14 cellular contexts compared by ENCODE assay signal in the genomic region with DNA sequence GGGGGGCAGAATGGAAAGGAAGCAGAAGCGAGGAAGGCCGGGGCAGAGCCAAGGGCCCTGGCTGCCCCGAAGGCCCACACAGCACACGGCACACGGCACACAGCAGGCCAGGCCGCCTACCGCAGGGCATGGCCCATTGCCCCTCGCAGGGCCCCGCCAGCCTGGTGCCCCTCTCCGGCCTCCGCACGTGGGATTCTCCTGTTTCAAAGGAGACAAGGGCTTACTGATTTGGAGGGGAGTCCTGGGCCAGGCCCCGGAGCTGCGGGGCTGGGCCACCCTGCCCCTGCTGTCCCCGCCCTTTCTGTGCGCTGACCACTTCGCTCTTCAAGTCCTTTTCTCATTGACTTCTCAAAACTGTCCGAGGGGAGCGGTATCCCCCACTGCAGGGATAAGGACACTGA. TPM values are rescaled to one million over a fixed set of nuclear protein-coding genes. Genes with fewer than 3 reads are reported as not detected.
DNase-seq lines count a peak whose midpoint lies in the region; ATAC-seq and TF ChIP-seq lines count a peak whose summit lies in the region.
"Had no signal": no experiment of that assay in that cellular context is flagged by ENCODE, and none has a peak within 500 bp of the region (broad histone marks: within the 10 kb centered on the region; RNA-seq: fewer than 3 reads in every experiment).

No MANE protein-coding gene starts in this region.

- DNase-seq in heart right ventricle (no peak), left ventricle myocardium superior (no peak), memory B cell (ENCODE audit: low spot score in 2 of 2) (no peak), upper lobe of left lung (no peak), MV-4-11 (lab: John Stamatoyannopoulos, UW) (no peak)
- DNase-seq: NCI-H1694 treated with DMSO at 0.1 percent for 48 hours, NCI-H69, SHP77 had no signal

- no peaks in the 10 kb centered on the region for H3K36me3 ChIP-seq in heart right ventricle
- no peaks in the 10 kb centered on the region for H3K36me3 ChIP-seq in upper lobe of left lung

- H3K27me3 ChIP-seq in heart right ventricle (no peaks in the 10 kb centered on the region), upper lobe of left lung (no peaks in the 10 kb centered on the region)

- TF ChIP-seq EP300 in upper lobe of left lung (IDR thresholded peaks at IDR 0.05): no peak

- no peaks in the 10 kb centered on the region for H3K36me3 Mint-ChIP-seq in activated T-helper 17 cell treated with anti-CD3 and anti-CD28 coated beads, Interleukin-2, amount 50 U/mL, for 72 hours (ENCODE audit: low read depth)
- no peaks in the 10 kb centered on the region for H3K36me3 Mint-ChIP-seq in memory B cell

- peak overlapping the region; percentile 96 for H3K27ac Mint-ChIP-seq in activated T-helper 17 cell treated with anti-CD3 and anti-CD28 coated beads, Interleukin-2, amount 50 U/mL, for 72 hours
- H3K27ac Mint-ChIP-seq in memory B cell: peak overlapping the region; percentile 71

- peaks cover 18% of the 10 kb centered on the region for H3K4me1 Mint-ChIP-seq in activated T-helper 17 cell treated with anti-CD3 and anti-CD28 coated beads, Interleukin-2, amount 50 U/mL, for 72 hours
- H3K4me1 Mint-ChIP-seq in memory B cell: peaks cover 18% of the 10 kb centered on the region

- ATAC-seq in heart right ventricle (peak in 1 of 8 donors; percentile 6), left ventricle myocardium superior (no peak), memory B cell (ENCODE audit: low read depth) (no peak), upper lobe of left lung (ENCODE audit: low FRiP score in 2 of 2) (no peak), GM21526 (IDR thresholded peaks at IDR 0.05; ENCODE audit: low FRiP score, unreplicated experiment) (no peak), GM21528 (IDR thresholded peaks at IDR 0.05; ENCODE audit: low FRiP score, unreplicated experiment) (no peak)
- no peak for ATAC-seq in activated T-helper 17 cell treated with anti-CD3 and anti-CD28 coated beads, Interleukin-2, amount 50 U/mL, for 72 hours (replicated peaks)

- intact Hi-C loops in heart right ventricle (cut with DNase I): no loop called here
- intact Hi-C loops in left ventricle myocardium superior (cut with micrococcal nuclease): no loop called here

- TF ChIP-seq POLR2A in upper lobe of left lung (IDR thresholded peaks at IDR 0.05): no peak

- no peaks in the 10 kb centered on the region for H3K9me3 Mint-ChIP-seq in activated T-helper 17 cell treated with anti-CD3 and anti-CD28 coated beads, Interleukin-2, amount 50 U/mL, for 72 hours
- no peaks in the 10 kb centered on the region for H3K9me3 Mint-ChIP-seq in memory B cell

- H3K4me1 ChIP-seq in heart right ventricle (peaks cover 12 to 70% (median 42%) of the 10 kb centered on the region in 9 donors), upper lobe of left lung (peaks cover 46 to 60% (median 50%) of the 10 kb centered on the region in 4 donors)

- H3K27me3 Mint-ChIP-seq in activated T-helper 17 cell treated with anti-CD3 and anti-CD28 coated beads, Interleukin-2, amount 50 U/mL, for 72 hours: no peaks in the 10 kb centered on the region
- no peaks in the 10 kb centered on the region for H3K27me3 Mint-ChIP-seq in memory B cell

- peak overlapping the region; percentile 59 for H3K4me3 Mint-ChIP-seq in activated T-helper 17 cell treated with anti-CD3 and anti-CD28 coated beads, Interleukin-2, amount 50 U/mL, for 72 hours
- H3K4me3 Mint-ChIP-seq in memory B cell: peak overlapping the region; percentile 77

- no peaks in the 10 kb centered on the region for H3K9me3 ChIP-seq in heart right ventricle
- H3K9me3 ChIP-seq in upper lobe of left lung: no peaks in the 10 kb centered on the region

- 87 to 90% methylated on average over 19 of the region's 19 CpGs for WGBS in heart right ventricle, 2 donors
- WGBS in upper lobe of left lung, 2 donors: 78 to 100% methylated on average over 2 to 19 of the region's 19 CpGs

- H3K4me3 ChIP-seq in heart right ventricle (peak overlapping the region in 1 of 10 donors; percentile 12), upper lobe of left lung (no peak overlapping the region)

- H3K27ac ChIP-seq in heart right ventricle (peak overlapping the region in 8 of 10 donors; percentile 27 to 89 (median 66)), upper lobe of left lung (peak overlapping the region; percentile 60 to 91 (median 76))
- H3K27ac ChIP-seq: VCaP had no signal

- TF ChIP-seq CTCF in heart right ventricle (IDR thresholded peaks at IDR 0.05): no peak
- no peak for TF ChIP-seq CTCF in upper lobe of left lung (IDR thresholded peaks at IDR 0.05)

RNA-seq across cellular contexts. Expression of a gene that starts 7.7 kb away (rescaled TPM):
- total RNA-seq in heart right ventricle (10 to 100 TPM; 30.5 to 50.6 (median 37.3) TPM), left ventricle myocardium superior (40.7 TPM), upper lobe of left lung (100 to 1,000 TPM in 2 of 6 donors, 10 to 100 TPM in 4; 61.0 to 237 (median 91.9) TPM)
- polyA plus RNA-seq in heart right ventricle: 10 to 100 TPM; 24.8 to 59.8 TPM
- 100 to 1,000 TPM in 1 of 2 donors, 10 to 100 TPM in 1; 91.9 to 112 TPM for total RNA-seq in activated T-helper 17 cell treated with anti-CD3 and anti-CD28 coated beads, Interleukin-2, amount 50 U/mL, for 72 hours

RNA-seq across cellular contexts. Expression of a gene that starts 36.0 kb away (rescaled TPM):
- total RNA-seq in heart right ventricle (100 to 1,000 TPM in 2 of 10 donors, 10 to 100 TPM in 8; 70.8 to 132 (median 81.4) TPM), left ventricle myocardium superior (82.8 TPM), upper lobe of left lung (100 to 1,000 TPM in 3 of 6 donors, 10 to 100 TPM in 3; 61.8 to 133 (median 97.7) TPM)
- 100 to 1,000 TPM in 1 of 2 donors, 10 to 100 TPM in 1; 84.6 to 140 TPM for polyA plus RNA-seq in heart right ventricle
- 100 to 1,000 TPM; 154 to 390 TPM for total RNA-seq in activated T-helper 17 cell treated with anti-CD3 and anti-CD28 coated beads, Interleukin-2, amount 50 U/mL, for 72 hours

RNA-seq across cellular contexts. Expression of a gene that starts 53.2 kb away (rescaled TPM):
- total RNA-seq in heart right ventricle: not detected
- polyA plus RNA-seq in heart right ventricle: not detected
- not detected for total RNA-seq in left ventricle myocardium superior
- total RNA-seq in activated T-helper 17 cell treated with anti-CD3 and anti-CD28 coated beads, Interleukin-2, amount 50 U/mL, for 72 hours: not detected
- total RNA-seq in upper lobe of left lung: not detected
- total RNA-seq: cerebellum had no signal
- polyA plus RNA-seq: BJ had no signal
